37 cellular contexts compared by ENCODE assay signal in genomic region chr7:73352784-73353183, GRCh38. TPM values are rescaled to one million over a fixed set of nuclear protein-coding genes. Genes with fewer than 3 reads are reported as not detected.
"Had no signal": no experiment of that assay in that cellular context is flagged by ENCODE, and none has a peak within 500 bp of the region (broad histone marks: within the 10 kb centered on the region; RNA-seq: fewer than 3 reads in every experiment).

No MANE protein-coding gene starts in this region.

- H3K27ac ChIP-seq: ascending aorta, breast epithelium, cardiac muscle cell, coronary artery, dorsolateral prefrontal cortex, epithelial cell of prostate, esophagus squamous epithelium, gastroesophageal sphincter, heart right ventricle had no signal

- DNase-seq: activated CD4-positive, alpha-beta memory T cell treated with anti-CD3 and anti-CD28 coated beads for 36 hours; activated CD4-positive, alpha-beta T cell treated with anti-CD3 and anti-CD28 coated beads for 36 hours; activated CD4-positive, alpha-beta T cell treated with anti-CD3 and anti-CD28 coated beads, Interleukin-2, amount 10 ng/mL, durations not matched to agents 24 days and 14 days; activated CD4-positive, CD25-positive, alpha-beta regulatory T cell; activated CD4-positive, CD25-positive, alpha-beta regulatory T cell treated with anti-CD3 and anti-CD28 coated beads, Interleukin-2, amount 50 U/mL, for 72 hours; activated CD8-positive, alpha-beta memory T cell treated with anti-CD3 and anti-CD28 coated beads, Interleukin-2, amount 10 ng/mL, durations not matched to agents 7 days and 5 days; activated CD8-positive, alpha-beta memory T cell treated with anti-CD3 and anti-CD28 coated beads, Interleukin-2, amount 50 U/mL, for 4 hours; activated CD8-positive, alpha-beta T cell treated with anti-CD3 and anti-CD28 coated beads, Interleukin-2, amount 10 ng/mL, durations not matched to agents 7 days and 5 days; activated gamma-delta T cell; activated naive CD4-positive, alpha-beta T cell; activated naive CD4-positive, alpha-beta T cell treated with anti-CD3 and anti-CD28 coated beads, Interleukin-2, amount 10 ng/mL, durations not matched to agents 7 days and 5 days; activated naive CD8-positive, alpha-beta T cell treated with anti-CD3 and anti-CD28 coated beads, Interleukin-2, amount 10 ng/mL, durations not matched to agents 7 days and 5 days; activated T-cell treated with anti-CD3 and anti-CD28 coated beads, Interleukin-2, amount 50 U/mL, for 1 hour; activated T-cell treated with anti-CD3 and anti-CD28 coated beads, Interleukin-2, amount 50 U/mL, for 48 hours; central memory CD4-positive, alpha-beta T cell; dorsolateral prefrontal cortex; effector memory CD4-positive, alpha-beta T cell; esophagus squamous epithelium; foreskin melanocyte; heart right ventricle; T-helper 2 cell had no signal

- FAIRE-seq: endothelial cell of umbilical vein had no signal

- H3K36me3 ChIP-seq: ascending aorta, breast epithelium, cardiac muscle cell, esophagus squamous epithelium, gastroesophageal sphincter, heart right ventricle had no signal

- H3K4me3 ChIP-seq: ascending aorta, breast epithelium, cardiac muscle cell, coronary artery, dorsolateral prefrontal cortex, esophagus squamous epithelium, gastroesophageal sphincter, heart right ventricle had no signal

- H3K4me1 ChIP-seq: ascending aorta, breast epithelium, gastroesophageal sphincter had no signal

- H3K9me3 ChIP-seq: ascending aorta, esophagus squamous epithelium had no signal

- H3K27me3 ChIP-seq: ascending aorta, breast epithelium, cardiac muscle cell, dorsolateral prefrontal cortex, esophagus squamous epithelium, gastroesophageal sphincter, heart right ventricle had no signal

RNA-seq across cellular contexts. Expression of gene FKBP6, which starts 24.8 kb away (rescaled TPM):
- total RNA-seq: activated CD4-positive, alpha-beta memory T cell treated with anti-CD3 and anti-CD28 coated beads for 36 hours; activated CD4-positive, alpha-beta T cell treated with anti-CD3 and anti-CD28 coated beads for 36 hours; activated CD4-positive, alpha-beta T cell treated with anti-CD3 and anti-CD28 coated beads, Interleukin-2, amount 10 ng/mL, durations not matched to agents 24 days and 14 days; activated CD8-positive, alpha-beta memory T cell treated with anti-CD3 and anti-CD28 coated beads for 36 hours; activated CD8-positive, alpha-beta memory T cell treated with anti-CD3 and anti-CD28 coated beads, Interleukin-2, amount 10 ng/mL, durations not matched to agents 7 days and 5 days; activated CD8-positive, alpha-beta T cell treated with anti-CD3 and anti-CD28 coated beads, Interleukin-2, amount 10 ng/mL, durations not matched to agents 7 days and 5 days; activated naive CD4-positive, alpha-beta T cell treated with anti-CD3 and anti-CD28 coated beads, Interleukin-2, amount 50 U/mL, for 72 hours; activated naive CD8-positive, alpha-beta T cell treated with anti-CD3 and anti-CD28 coated beads, Interleukin-2, amount 10 ng/mL, durations not matched to agents 7 days and 5 days; activated T-helper 1 cell treated with anti-CD3 and anti-CD28 coated beads, Interleukin-12 subunit alpha, Interleukin-12 subunit beta, Interleukin-2, Interleukin-4 antibody, amounts not matched to agents 30 ng/mL and 10 ng/mL and 1 ng/mL, durations not matched to agents 14 hours and 24 hours and 36 hours; ascending aorta; breast epithelium; cardiac muscle cell; cerebellum; endothelial cell of umbilical vein; esophagus squamous epithelium; fibroblast of lung; fibroblast of villous mesenchyme; gastroesophageal sphincter; glomerular endothelial cell; heart right ventricle; T-helper 1 cell treated with Interleukin-12 subunit alpha and Interleukin-12 subunit beta and Interleukin-4 antibody, amounts not matched to agents 30 ng/mL and 1 ng/mL, for 36 hours had no signal
- polyA plus RNA-seq: cardiac muscle cell, esophagus, fibroblast of lung, heart right ventricle had no signal

RNA-seq across cellular contexts. Expression of gene TRIM50, which starts 24.9 kb away (rescaled TPM):
- total RNA-seq: activated CD4-positive, alpha-beta memory T cell treated with anti-CD3 and anti-CD28 coated beads for 36 hours; activated CD4-positive, alpha-beta T cell treated with anti-CD3 and anti-CD28 coated beads for 36 hours; activated CD4-positive, alpha-beta T cell treated with anti-CD3 and anti-CD28 coated beads, Interleukin-2, amount 10 ng/mL, durations not matched to agents 24 days and 14 days; activated CD8-positive, alpha-beta memory T cell treated with anti-CD3 and anti-CD28 coated beads for 36 hours; activated CD8-positive, alpha-beta memory T cell treated with anti-CD3 and anti-CD28 coated beads, Interleukin-2, amount 10 ng/mL, durations not matched to agents 7 days and 5 days; activated CD8-positive, alpha-beta T cell treated with anti-CD3 and anti-CD28 coated beads, Interleukin-2, amount 10 ng/mL, durations not matched to agents 7 days and 5 days; activated naive CD8-positive, alpha-beta T cell treated with anti-CD3 and anti-CD28 coated beads, Interleukin-2, amount 10 ng/mL, durations not matched to agents 7 days and 5 days; activated T-helper 1 cell treated with anti-CD3 and anti-CD28 coated beads, Interleukin-12 subunit alpha, Interleukin-12 subunit beta, Interleukin-2, Interleukin-4 antibody, amounts not matched to agents 30 ng/mL and 10 ng/mL and 1 ng/mL, durations not matched to agents 14 hours and 24 hours and 36 hours; ascending aorta; cardiac muscle cell; cerebellum; endothelial cell of umbilical vein; fibroblast of lung; fibroblast of villous mesenchyme; glomerular endothelial cell; T-helper 1 cell treated with Interleukin-12 subunit alpha and Interleukin-12 subunit beta and Interleukin-4 antibody, amounts not matched to agents 30 ng/mL and 1 ng/mL, for 36 hours had no signal
- polyA plus RNA-seq: cardiac muscle cell, endothelial cell of umbilical vein, fibroblast of lung had no signal
